In genomic region chr3:117480493-117480892, GRCh38 we compare ENCODE assay signal across 16 cellular contexts.
DNase-seq lines count a peak whose midpoint lies in the region; ATAC-seq and TF ChIP-seq lines count a peak whose summit lies in the region.
"Had no signal": no experiment of that assay in that cellular context is flagged by ENCODE, and none has a peak within 500 bp of the region (broad histone marks: within the 10 kb centered on the region; RNA-seq: fewer than 3 reads in every experiment).

No MANE protein-coding gene starts in this region.

- no peak overlapping the region for H2BK120ac ChIP-seq in mesenchymal stem cell (ENCODE audit: low read depth, low read length)

- H3K9ac ChIP-seq in mesenchymal stem cell (ENCODE audit: low read length): no peak overlapping the region

- TF ChIP-seq CTCF in GM12865 (IDR thresholded peaks at IDR 0.05; ENCODE audit: insufficient read depth, low read depth, low read length, missing control alignments): no peak

- H3K4me1 ChIP-seq in mesenchymal stem cell (ENCODE audit: control insufficient read depth, insufficient read depth, low read depth, low read length) (no peaks in the 10 kb centered on the region), SJCRH30 (no peaks in the 10 kb centered on the region)
- H3K4me1 ChIP-seq: Caco-2 had no signal

- peaks cover 10 to 14% of the 10 kb centered on the region in 2 donors for H3K9me3 Mint-ChIP-seq in activated naive CD4-positive, alpha-beta T cell treated with anti-CD3 and anti-CD28 coated beads, Interleukin-2, amount 50 U/mL, for 72 hours
- H3K9me3 Mint-ChIP-seq: GM23338 had no signal

- no peak overlapping the region for H3K18ac ChIP-seq in mesenchymal stem cell (ENCODE audit: low read depth in 1 of 2, low read length in 2 of 2)

- H3K9me3 ChIP-seq in mesenchymal stem cell (ENCODE audit: control insufficient read depth, low read length) (no peaks in the 10 kb centered on the region), SJCRH30 (replicated peaks) (no peaks in the 10 kb centered on the region)
- H3K9me3 ChIP-seq: Caco-2 had no signal

- H3K27me3 ChIP-seq in mesenchymal stem cell (ENCODE audit: control insufficient read depth in 1 of 2, insufficient read depth in 1 of 2, low read length in 2 of 2): no peaks in the 10 kb centered on the region
- H3K27me3 ChIP-seq in SJCRH30: no peaks in the 10 kb centered on the region

- no peak overlapping the region for H2BK12ac ChIP-seq in mesenchymal stem cell (ENCODE audit: low read length in 2 of 2)

- 82% methylated on average over 3 of the region's 3 CpGs for WGBS in mesenchymal stem cell

- no peak overlapping the region for H3K23ac ChIP-seq in mesenchymal stem cell (ENCODE audit: low read length in 2 of 2)

- no peak overlapping the region for H2AFZ ChIP-seq in mesenchymal stem cell (ENCODE audit: low read depth, low read length)
- H2AFZ ChIP-seq: GM23338 had no signal

- no peak overlapping the region for H2BK15ac ChIP-seq in mesenchymal stem cell (ENCODE audit: low read depth, poor library complexity, severe bottlenecking)

- H3K27ac ChIP-seq in mesenchymal stem cell (ENCODE audit: low read length, poor library complexity, severe bottlenecking): no peak overlapping the region
- H3K27ac ChIP-seq in SJCRH30: no peak overlapping the region
- H3K27ac ChIP-seq: C4-2B had no signal

- no peaks in the 10 kb centered on the region for H3K79me1 ChIP-seq in mesenchymal stem cell (replicated peaks; ENCODE audit: low read length, poor library complexity, severe bottlenecking)

- H2BK5ac ChIP-seq in mesenchymal stem cell (ENCODE audit: low read depth, low read length, poor library complexity, severe bottlenecking): no peak overlapping the region

- ATAC-seq in HG02798 (IDR thresholded peaks at IDR 0.05; ENCODE audit: poor library complexity, unreplicated experiment): peak; percentile 26
- ATAC-seq in activated naive CD4-positive, alpha-beta T cell treated with anti-CD3 and anti-CD28 coated beads, Interleukin-2, amount 50 U/mL, for 72 hours: no peak
- ATAC-seq: GM23338, HCT116 had no signal

- DNase-seq in GM12865 (ENCODE audit: low read depth) (peak; percentile 5), mesenchymal stem cell (no peak), pons (ENCODE audit: low spot score) (peak; percentile 24), SJCRH30 (no peak), NCI-H2196 (lab: John Stamatoyannopoulos, UW; ENCODE audit: unreplicated experiment) (no peak)
- no peak for DNase-seq in activated naive CD4-positive, alpha-beta T cell treated with anti-CD3 and anti-CD28 coated beads, Interleukin-2, amount 50 U/mL, for 72 hours (ENCODE audit: low spot score in 2 of 2)
- DNase-seq: ACHN; Caco-2; CD4-positive, alpha-beta T cell; GF-D8; HFFc6; KG1 had no signal

- H4K8ac ChIP-seq in mesenchymal stem cell (ENCODE audit: low read length): no peak overlapping the region

- H3K36me3 ChIP-seq in mesenchymal stem cell (ENCODE audit: control insufficient read depth in 1 of 2, insufficient read depth in 2 of 2, low read depth in 1 of 2, low read length in 2 of 2) (no peaks in the 10 kb centered on the region), SJCRH30 (no peaks in the 10 kb centered on the region)

- no peak overlapping the region for H2AK5ac ChIP-seq in mesenchymal stem cell (ENCODE audit: low read length, severe bottlenecking)

- H3K4me3 ChIP-seq in GM12865 (ENCODE audit: low read depth, low read length) (no peak overlapping the region), mesenchymal stem cell (ENCODE audit: insufficient read depth in 1 of 2, low read depth in 1 of 2, low read length in 2 of 2) (no peak overlapping the region), SJCRH30 (no peak overlapping the region)
- H3K4me3 ChIP-seq: GM23338 had no signal

- no peak overlapping the region for H3K14ac ChIP-seq in mesenchymal stem cell (ENCODE audit: low read length in 2 of 2)

- no peak overlapping the region for H3K4me2 ChIP-seq in mesenchymal stem cell (ENCODE audit: low read length, poor library complexity, severe bottlenecking)
- H3K4me2 ChIP-seq: GM23338 had no signal

- no peak overlapping the region for H3K27ac Mint-ChIP-seq in activated naive CD4-positive, alpha-beta T cell treated with anti-CD3 and anti-CD28 coated beads, Interleukin-2, amount 50 U/mL, for 72 hours
- H3K27ac Mint-ChIP-seq: CD4-positive, alpha-beta T cell; GM23338; HFFc6 had no signal

- H3K36me3 Mint-ChIP-seq in activated naive CD4-positive, alpha-beta T cell treated with anti-CD3 and anti-CD28 coated beads, Interleukin-2, amount 50 U/mL, for 72 hours: no peaks in the 10 kb centered on the region

- peak overlapping the region; percentile 61 for H4K91ac ChIP-seq in mesenchymal stem cell (ENCODE audit: low read length)

- H3K4ac ChIP-seq in mesenchymal stem cell (ENCODE audit: low read depth in 1 of 2, low read length in 2 of 2): no peak overlapping the region

Comparison
In these comparisons a context has a peak if more than half of its experiments do, and no peak if none do; other contexts are left out.
1. DNase-seq: peak in GM12865 (single experiment) and pons (single experiment); none in mesenchymal stem cell (single experiment), SJCRH30 (0 of 2), NCI-H2196 (single experiment) and activated naive CD4-positive, alpha-beta T cell treated with anti-CD3 and anti-CD28 coated beads, Interleukin-2, amount 50 U/mL, for 72 hours (0 of 2).